Comparison of ENCODE assay signal across 10 cellular contexts in genomic region chr2:180222642-180223041, GRCh38.
DNase-seq lines count a peak whose midpoint lies in the region; ATAC-seq and TF ChIP-seq lines count a peak whose summit lies in the region.
"Had no signal": no experiment of that assay in that cellular context is flagged by ENCODE, and none has a peak within 500 bp of the region (broad histone marks: within the 10 kb centered on the region; RNA-seq: fewer than 3 reads in every experiment).

No MANE protein-coding gene starts in this region.

- H3K27ac Mint-ChIP-seq in natural killer cell = no peak overlapping the region

- H3K27me3 ChIP-seq in BE2C = no peaks in the 10 kb centered on the region
- H3K27me3 ChIP-seq: tibial nerve had no signal

- no peaks in the 10 kb centered on the region for H3K27me3 Mint-ChIP-seq in natural killer cell (ENCODE audit: low read depth in 2 of 2)

- intact Hi-C loops in natural killer cell (cut with micrococcal nuclease) = loop anchor here (10.0 kb wide), 1 partner anchor 1732 kb away; no protein-coding TSS in a partner anchor

- H3K4me3 ChIP-seq in epithelial cell of esophagus (ENCODE audit: low read length) (peak overlapping the region; percentile 29), BE2C (ENCODE audit: low read depth, low read length) (no peak overlapping the region)
- H3K4me3 ChIP-seq: tibial nerve had no signal

- no peaks in the 10 kb centered on the region for H3K36me3 Mint-ChIP-seq in natural killer cell

- TF ChIP-seq CTCF in epithelial cell of esophagus (IDR thresholded peaks at IDR 0.05; ENCODE audit: insufficient read depth, low read depth, low read length, missing control alignments) (no peak), omental fat pad (IDR thresholded peaks at IDR 0.05) (no peak), BE2C (IDR thresholded peaks at IDR 0.05; ENCODE audit: low read depth, low read length) (no peak), natural killer cell (IDR thresholded peaks at IDR 0.05) (no peak)

- H3K9me3 Mint-ChIP-seq in natural killer cell = peaks cover 4 to 10% of the 10 kb centered on the region in 2 donors

- H3K4me3 Mint-ChIP-seq in natural killer cell = no peak overlapping the region

- H3K36me3 ChIP-seq in BE2C = no peaks in the 10 kb centered on the region
- H3K36me3 ChIP-seq: tibial nerve had no signal

- H3K9me3 ChIP-seq in BE2C = no peaks in the 10 kb centered on the region

- H3K4me1 ChIP-seq in BE2C = no peaks in the 10 kb centered on the region
- H3K4me1 ChIP-seq: tibial nerve had no signal

- H3K4me1 Mint-ChIP-seq in natural killer cell = no peaks in the 10 kb centered on the region

- DNase-seq in DMS 273 (lab: John Stamatoyannopoulos, UW; ENCODE audit: unreplicated experiment) (peak; percentile 88), NCI-H2171 (lab: John Stamatoyannopoulos, UW) (peak; percentile 73), epithelial cell of esophagus (ENCODE audit: low read depth) (peak; percentile 98), omental fat pad (ENCODE audit: low spot score) (no peak), BE2C (no peak), natural killer cell (no peak), NCI-H526 treated with DMSO at 0.1 percent for 48 hours (lab: John Stamatoyannopoulos, UW) (no peak)
- DNase-seq: NCI-H2107 had no signal

- peak; percentile 41 for ATAC-seq in omental fat pad (ENCODE audit: low FRiP score)
- no peak for ATAC-seq in GM21576 (IDR thresholded peaks at IDR 0.05; ENCODE audit: unreplicated experiment)
- no peak for ATAC-seq in natural killer cell

Comparison
In these comparisons a context has a peak if more than half of its experiments do, and no peak if none do; other contexts are left out.
1. DNase-seq: peak in DMS 273 (single experiment), NCI-H2171 (single experiment) and epithelial cell of esophagus (single experiment); none in omental fat pad (single experiment), BE2C (single experiment), natural killer cell (single experiment) and NCI-H526 treated with DMSO at 0.1 percent for 48 hours (single experiment).